ENCODE assay signal across 1 cellular context in genomic region chr1:154541231-154541630, GRCh38.
A peak's percentile ranks its signal among the peaks of the same experiment; 100 is the strongest.
TF ChIP-seq lines count a peak whose summit lies in the region.

No MANE protein-coding gene starts in this region.

TF ChIP-seq in K562, 482 proteins besides CTCF, POLR2A, EP300 and RAD21:
- no peak for TF ChIP-seq NFE2L1 (tag; IDR thresholded peaks at IDR 0.05; ENCODE audit: borderline replicate concordance, low read depth)
- peak; percentile 39 for TF ChIP-seq EGR1 (conservative IDR thresholded peaks at IDR 0.05)
